In the genomic region with DNA sequence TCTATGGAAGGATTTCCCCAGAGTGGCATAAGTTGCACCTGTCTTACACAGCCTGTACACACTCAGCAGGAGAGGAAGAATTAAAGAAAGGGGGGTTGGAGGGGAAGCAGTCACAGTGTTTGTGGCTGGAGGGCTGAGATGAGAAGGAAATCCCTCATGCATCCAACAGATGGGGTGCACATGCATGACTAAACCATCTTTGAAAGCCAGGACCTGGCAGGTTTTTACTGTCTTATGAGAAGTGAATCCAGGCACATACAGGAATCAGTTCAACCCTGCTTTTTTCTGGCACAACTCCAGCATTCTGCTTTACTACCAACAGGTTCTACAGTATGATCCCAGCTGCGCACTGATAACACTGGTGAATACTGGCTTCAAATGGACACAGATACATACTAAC, we compare ENCODE assay signal across 9 cellular contexts.
DNase-seq lines count a peak whose midpoint lies in the region; ATAC-seq and TF ChIP-seq lines count a peak whose summit lies in the region.
"Had no signal": no experiment of that assay in that cellular context is flagged by ENCODE, and none has a peak within 500 bp of the region (broad histone marks: within the 10 kb centered on the region; RNA-seq: fewer than 3 reads in every experiment).

No MANE protein-coding gene starts in this region.

- no peaks in the 10 kb centered on the region for H3K36me3 ChIP-seq in effector memory CD4-positive, alpha-beta T cell (ENCODE audit: control insufficient read depth, insufficient read depth, low read length)
- H3K36me3 ChIP-seq in trophoblast cell (ENCODE audit: control insufficient read depth in 1 of 2, insufficient read depth in 2 of 2, low read length in 2 of 2) = no peaks in the 10 kb centered on the region

- H3K18ac ChIP-seq in trophoblast cell (ENCODE audit: low read length) = no peak overlapping the region

- no peak overlapping the region for H2AK5ac ChIP-seq in trophoblast cell (ENCODE audit: low read length)

- H3K4ac ChIP-seq in trophoblast cell (ENCODE audit: low read depth, low read length) = no peak overlapping the region

- no peak overlapping the region for H4K8ac ChIP-seq in trophoblast cell (ENCODE audit: low read depth, low read length)

- H2BK120ac ChIP-seq in trophoblast cell (ENCODE audit: insufficient read depth, low read length, poor library complexity) = no peak overlapping the region

- no peaks in the 10 kb centered on the region for H3K79me2 ChIP-seq in trophoblast cell (ENCODE audit: control insufficient read depth, insufficient read depth, low read length, poor library complexity)

- TF ChIP-seq CTCF in fibroblast of villous mesenchyme (IDR thresholded peaks at IDR 0.05; ENCODE audit: insufficient read depth, low read depth, low read length) = no peak

- no peak overlapping the region for H3K23ac ChIP-seq in trophoblast cell (ENCODE audit: low read length)

- no peak overlapping the region for H3K9ac ChIP-seq in trophoblast cell (ENCODE audit: low read length)

- H3K9me3 ChIP-seq in effector memory CD4-positive, alpha-beta T cell (ENCODE audit: control insufficient read depth, low read length) = no peaks in the 10 kb centered on the region
- H3K9me3 ChIP-seq in trophoblast cell (ENCODE audit: insufficient read depth, low read depth, low read length) = no peaks in the 10 kb centered on the region

- no peaks in the 10 kb centered on the region for H3K4me1 ChIP-seq in effector memory CD4-positive, alpha-beta T cell (ENCODE audit: control insufficient read depth, insufficient read depth, low read length, poor library complexity, severe bottlenecking)
- no peaks in the 10 kb centered on the region for H3K4me1 ChIP-seq in trophoblast cell (ENCODE audit: control insufficient read depth in 1 of 2, insufficient read depth in 2 of 2, low read length in 2 of 2)

- peak; percentile 36 for DNase-seq in EL
- DNase-seq in NCI-H146 treated with DMSO at 0.1 percent for 48 hours (lab: John Stamatoyannopoulos, UW; ENCODE audit: unreplicated experiment) = peak; percentile 96
- DNase-seq in RPMI7951 (ENCODE audit: low read depth) = peak; percentile 26
- DNase-seq in fibroblast of villous mesenchyme (ENCODE audit: low read depth) = peak; percentile 70
- no peak for DNase-seq in effector memory CD4-positive, alpha-beta T cell
- DNase-seq in stimulated activated CD4-positive, alpha-beta T cell treated with anti-CD3 and anti-CD28 coated beads, Interleukin-1b, Interleukin-23, amount 100 ng/mL, for 48 hours = no peak
- DNase-seq in trophoblast cell = no peak
- DNase-seq: nephron progenitor cell had no signal

- H4K91ac ChIP-seq in trophoblast cell (ENCODE audit: low read depth, low read length) = no peak overlapping the region

- H3K79me1 ChIP-seq in trophoblast cell (ENCODE audit: low read length) = no peaks in the 10 kb centered on the region

- no peak overlapping the region for H2BK12ac ChIP-seq in trophoblast cell (ENCODE audit: low read length)

- H3K14ac ChIP-seq in trophoblast cell (ENCODE audit: low read length) = no peak overlapping the region

- no peak overlapping the region for H3K4me2 ChIP-seq in trophoblast cell (ENCODE audit: low read length)

- ATAC-seq in HG02938 (IDR thresholded peaks at IDR 0.05; ENCODE audit: unreplicated experiment) = no peak

- H2BK5ac ChIP-seq in trophoblast cell (ENCODE audit: low read depth, low read length, poor library complexity) = no peak overlapping the region

- H3K27ac ChIP-seq in effector memory CD4-positive, alpha-beta T cell (ENCODE audit: insufficient read depth, low read length, poor library complexity, severe bottlenecking) = no peak overlapping the region
- no peak overlapping the region for H3K27ac ChIP-seq in trophoblast cell (ENCODE audit: low read depth, low read length)

- no CpG with 5 or more reads among the region's 1 CpG for WGBS in trophoblast cell (ENCODE audit: extremely low coverage, insufficient coverage, insufficient read length)

- no peak overlapping the region for H4K12ac ChIP-seq in trophoblast cell (ENCODE audit: low read depth, low read length)

- H3K27me3 ChIP-seq in effector memory CD4-positive, alpha-beta T cell (replicated peaks; ENCODE audit: control insufficient read depth, insufficient read depth, low read length, poor library complexity, severe bottlenecking) = no peaks in the 10 kb centered on the region
- H3K27me3 ChIP-seq in trophoblast cell (ENCODE audit: insufficient read depth, low read length) = no peaks in the 10 kb centered on the region

- no peak overlapping the region for H3K4me3 ChIP-seq in fibroblast of villous mesenchyme (ENCODE audit: low read depth, low read length)
- no peak overlapping the region for H3K4me3 ChIP-seq in effector memory CD4-positive, alpha-beta T cell (ENCODE audit: insufficient read depth, low read depth, low read length, poor library complexity, severe bottlenecking)
- H3K4me3 ChIP-seq in trophoblast cell (ENCODE audit: low read depth, low read length) = no peak overlapping the region

- no peak overlapping the region for H2AFZ ChIP-seq in trophoblast cell (ENCODE audit: insufficient read depth, low read length, poor library complexity)

Comparison
In these comparisons a context has a peak if more than half of its experiments do, and no peak if none do; other contexts are left out.
1. DNase-seq: peak in EL (single experiment), NCI-H146 treated with DMSO at 0.1 percent for 48 hours (single experiment), RPMI7951 (single experiment) and fibroblast of villous mesenchyme (single experiment); none in effector memory CD4-positive, alpha-beta T cell (0 of 3), stimulated activated CD4-positive, alpha-beta T cell treated with anti-CD3 and anti-CD28 coated beads, Interleukin-1b, Interleukin-23, amount 100 ng/mL, for 48 hours (single experiment) and trophoblast cell (0 of 2).